1 cellular context compared by ENCODE assay signal in genomic region chr4:185379326-185380295, GRCh38.
TF ChIP-seq lines count a peak whose summit lies in the region.

No MANE protein-coding gene starts in this region.

TF ChIP-seq in HepG2, 621 proteins besides CTCF, POLR2A, EP300 and RAD21:
- TF ChIP-seq THAP8 (CRISPR knock-in tag; IDR thresholded peaks at IDR 0.05; ENCODE audit: borderline replicate concordance) (no peak), ZMYM4 (CRISPR knock-in tag; IDR thresholded peaks at IDR 0.05) (no peak), ZNF253 (CRISPR knock-in tag; IDR thresholded peaks at IDR 0.05; ENCODE audit: borderline replicate concordance) (no peak), GMEB2 (CRISPR knock-in tag; IDR thresholded peaks at IDR 0.05; ENCODE audit: low read depth) (no peak), PITX1 (CRISPR knock-in tag; IDR thresholded peaks at IDR 0.05) (no peak), CBX1 (IDR thresholded peaks at IDR 0.05; ENCODE audit: low read depth) (no peak), SETDB1 (CRISPR knock-in tag; IDR thresholded peaks at IDR 0.05; ENCODE audit: borderline replicate concordance) (no peak), EZH2 (conservative IDR thresholded peaks at IDR 0.05; ENCODE audit: low read depth, low read length) (no peak), ZNF577 (CRISPR knock-in tag; IDR thresholded peaks at IDR 0.05; ENCODE audit: borderline replicate concordance, low read depth) (no peak), ZNF331 (CRISPR knock-in tag; IDR thresholded peaks at IDR 0.05) (no peak), ZSCAN12 (CRISPR knock-in tag; IDR thresholded peaks at IDR 0.05) (no peak), ZNF556 (CRISPR knock-in tag; IDR thresholded peaks at IDR 0.05; ENCODE audit: borderline replicate concordance) (no peak), SALL2 (CRISPR knock-in tag; IDR thresholded peaks at IDR 0.05) (no peak), ZNF782 (CRISPR knock-in tag; IDR thresholded peaks at IDR 0.05; ENCODE audit: borderline replicate concordance) (no peak), ZSCAN25 (CRISPR knock-in tag; IDR thresholded peaks at IDR 0.05) (no peak), AGO1 (IDR thresholded peaks at IDR 0.05; ENCODE audit: low read depth, low read length, poor library complexity, severe bottlenecking) (no peak)
